Comparison of ENCODE assay signal across 19 cellular contexts in genomic region chr3:161026612-161027217, GRCh38.
A peak's percentile ranks its signal among the peaks of the same experiment; 100 is the strongest.
DNase-seq lines count a peak whose midpoint lies in the region; ATAC-seq and TF ChIP-seq lines count a peak whose summit lies in the region.
"Had no signal": no experiment of that assay in that cellular context is flagged by ENCODE, and none has a peak within 500 bp of the region (broad histone marks: within the 10 kb centered on the region; RNA-seq: fewer than 3 reads in every experiment).

No MANE protein-coding gene starts in this region.

- H3K4me1 Mint-ChIP-seq in type B pancreatic cell (ENCODE audit: unreplicated experiment), result peaks cover 12% of the 10 kb centered on the region
- H3K4me1 Mint-ChIP-seq: CD4-positive, alpha-beta memory T cell had no signal

- H3K36me3 Mint-ChIP-seq in type B pancreatic cell, result peaks cover 21% of the 10 kb centered on the region

- H3K9me3 ChIP-seq in Karpas-422 (ENCODE audit: low read length) (no peaks in the 10 kb centered on the region), gastrocnemius medialis (no peaks in the 10 kb centered on the region)

- peaks cover 7% of the 10 kb centered on the region for H3K9me3 Mint-ChIP-seq in type B pancreatic cell

- H3K36me3 ChIP-seq in Karpas-422 (ENCODE audit: insufficient read depth, low read length) (no peaks in the 10 kb centered on the region), gastrocnemius medialis (no peaks in the 10 kb centered on the region)

- peak overlapping the region; percentile 55 for H3K4me3 Mint-ChIP-seq in type B pancreatic cell
- H3K4me3 Mint-ChIP-seq: CD14-positive monocyte; CD4-positive, alpha-beta memory T cell; HFFc6 had no signal

- no peaks in the 10 kb centered on the region for H3K9me2 ChIP-seq in Karpas-422 (replicated peaks; ENCODE audit: insufficient read depth, low read length)

- H3K27ac ChIP-seq in Karpas-422 (ENCODE audit: low read length), result no peak overlapping the region
- no peak overlapping the region for H3K27ac ChIP-seq in gastrocnemius medialis
- H3K27ac ChIP-seq: BLaER1 had no signal

- in situ Hi-C loops in gastrocnemius medialis (cut with MboI; ENCODE audit: low sequenced_read_pairs in 4 of 4), result no loop called here

- H3K27ac Mint-ChIP-seq in type B pancreatic cell, result no peak overlapping the region
- H3K27ac Mint-ChIP-seq: CD4-positive, alpha-beta memory T cell; HFFc6 had no signal

- H3K27me3 ChIP-seq in Karpas-422 (ENCODE audit: low read length), result no peaks in the 10 kb centered on the region
- H3K27me3 ChIP-seq in gastrocnemius medialis, result no peaks in the 10 kb centered on the region
- H3K27me3 ChIP-seq: BLaER1 had no signal

- no peak for TF ChIP-seq CTCF in type B pancreatic cell (conservative IDR thresholded peaks at IDR 0.05)
- TF ChIP-seq CTCF in gastrocnemius medialis (IDR thresholded peaks at IDR 0.05 in 4 of 5, conservative IDR thresholded peaks at IDR 0.05 in 1 of 5), result no peak

- no peak overlapping the region for H3K9ac ChIP-seq in Karpas-422 (ENCODE audit: low read length)
- H3K9ac ChIP-seq: BLaER1 had no signal

- DNase-seq in ELF-1 (ENCODE audit: low read depth, low spot score) (peak; percentile 55), Karpas-422 (peak; percentile 9), type B pancreatic cell (ENCODE audit: extremely low spot score, unreplicated experiment) (no peak), NK-92 (lab: John Stamatoyannopoulos, UW; ENCODE audit: unreplicated experiment) (no peak), gastrocnemius medialis (no peak)
- DNase-seq: 8988T; CD4-positive, alpha-beta memory T cell; DMS153; DMS79; GF-D8; GOT3; H7; HFFc6 had no signal

- no peaks in the 10 kb centered on the region for H3K4me1 ChIP-seq in Karpas-422 (ENCODE audit: low read length)
- peaks cover 10 to 15% of the 10 kb centered on the region in 2 donors for H3K4me1 ChIP-seq in gastrocnemius medialis
- H3K4me1 ChIP-seq: BLaER1 had no signal

- no peaks in the 10 kb centered on the region for H4K20me1 ChIP-seq in Karpas-422 (ENCODE audit: insufficient read depth, low read depth, low read length)
- H4K20me1 ChIP-seq: BLaER1 had no signal

- no peaks in the 10 kb centered on the region for H3K27me3 Mint-ChIP-seq in type B pancreatic cell
- H3K27me3 Mint-ChIP-seq: CD4-positive, alpha-beta memory T cell had no signal

- ATAC-seq in esophagus mucosa (peak; percentile 67), HG03039 (IDR thresholded peaks at IDR 0.05; ENCODE audit: unreplicated experiment) (no peak), gastrocnemius medialis (no peak)
- ATAC-seq: HCT116, HepG2 had no signal

- intact Hi-C loops in gastrocnemius medialis (cut with DNase I; ENCODE audit: low total_unique reads), result no loop called here

- TF ChIP-seq POLR2A in gastrocnemius medialis (IDR thresholded peaks at IDR 0.05), result no peak

- H3K4me2 ChIP-seq in Karpas-422 (ENCODE audit: low read depth, low read length, poor library complexity, severe bottlenecking), result no peak overlapping the region
- H3K4me2 ChIP-seq: BLaER1 had no signal

- H2AFZ ChIP-seq in Karpas-422 (ENCODE audit: low read length), result no peak overlapping the region

- H3K4me3 ChIP-seq in Karpas-422 (ENCODE audit: low read length) (no peak overlapping the region), gastrocnemius medialis (no peak overlapping the region)
- H3K4me3 ChIP-seq: BLaER1 had no signal

- H3K79me2 ChIP-seq in Karpas-422 (ENCODE audit: low read length), result no peaks in the 10 kb centered on the region

Comparison
In these comparisons a context has a peak if more than half of its experiments do, and no peak if none do; other contexts are left out.
1. DNase-seq: peak in ELF-1 (single experiment) and Karpas-422 (single experiment); none in type B pancreatic cell (single experiment), NK-92 (single experiment) and gastrocnemius medialis (0 of 2).